Comparison of ENCODE assay signal across 1 cellular context in genomic region chr18:11251229-11251890, GRCh38.
TF ChIP-seq lines count a peak whose summit lies in the region.

No MANE protein-coding gene starts in this region.

TF ChIP-seq in GM23338, 12 proteins besides CTCF, POLR2A, EP300 and RAD21 (continued from another document):
- TF ChIP-seq ZNF462 (CRISPR knock-in tag; IDR thresholded peaks at IDR 0.05), result no peak
- TF ChIP-seq EZH2phosphoT487 (IDR thresholded peaks at IDR 0.05; ENCODE audit: unreplicated experiment), result no peak
- no peak for TF ChIP-seq POLR2AphosphoS5 (IDR thresholded peaks at IDR 0.05; ENCODE audit: low read depth)
- TF ChIP-seq ZNF331 (CRISPR knock-in tag; IDR thresholded peaks at IDR 0.05; ENCODE audit: low read depth), result no peak
- TF ChIP-seq JUNB (IDR thresholded peaks at IDR 0.05; ENCODE audit: unreplicated experiment), result no peak
- no peak for TF ChIP-seq ZNF114 (CRISPR knock-in tag; IDR thresholded peaks at IDR 0.05)
